ENCODE assay signal across 1 cellular context in genomic region chr14:53570411-53571387, GRCh38.
TF ChIP-seq lines count a peak whose summit lies in the region.

No MANE protein-coding gene starts in this region.

TF ChIP-seq in SK-N-SH treated with all-trans-retinoic acid at 6 μM for 48 hours, 23 proteins besides CTCF, POLR2A, EP300 and RAD21 (continued from another document):
- TF ChIP-seq ZNF8 (CRISPR knock-in tag; IDR thresholded peaks at IDR 0.05), result no peak
TF ChIP-seq in SK-N-SH treated with all-trans-retinoic acid at 6 μM for 48 hours: peak in this region for 0.
